20 cellular contexts compared by ENCODE assay signal in genomic region chr17:17196776-17197175, GRCh38.
"Had no signal": no experiment of that assay in that cellular context is flagged by ENCODE, and none has a peak within 500 bp of the region (broad histone marks: within the 10 kb centered on the region; RNA-seq: fewer than 3 reads in every experiment).

No MANE protein-coding gene starts in this region.

- H3K9me3 ChIP-seq: stomach, testis had no signal

- H3K9me3 Mint-ChIP-seq: activated CD4-positive, alpha-beta memory T cell treated with anti-CD3 and anti-CD28 coated beads for 36 hours; activated naive CD4-positive, alpha-beta T cell treated with anti-CD3 and anti-CD28 coated beads for 36 hours; activated naive CD8-positive, alpha-beta T cell treated with anti-CD3 and anti-CD28 coated beads, Interleukin-2, amount 50 U/mL, for 24 hours; activated T-helper 2 cell treated with anti-CD3 and anti-CD28 coated beads, Interferon-gamma antibody, Interleukin-2, Interleukin-4, amounts not matched to agents 10 μg/mL and 5 μg/mL and 100 μg/mL, durations not matched to agents 14 hours and 24 hours and 36 hours; brain; type B pancreatic cell had no signal

- H3K27me3 Mint-ChIP-seq: activated CD4-positive, alpha-beta memory T cell treated with anti-CD3 and anti-CD28 coated beads for 36 hours; activated naive CD8-positive, alpha-beta T cell treated with anti-CD3 and anti-CD28 coated beads, Interleukin-2, amount 50 U/mL, for 24 hours; progenitor cell of endocrine pancreas; type B pancreatic cell had no signal

- H3K27ac Mint-ChIP-seq: activated CD4-positive, alpha-beta memory T cell treated with anti-CD3 and anti-CD28 coated beads for 36 hours; activated naive CD4-positive, alpha-beta T cell treated with anti-CD3 and anti-CD28 coated beads for 36 hours; activated T-helper 2 cell treated with anti-CD3 and anti-CD28 coated beads, Interferon-gamma antibody, Interleukin-2, Interleukin-4, amounts not matched to agents 10 μg/mL and 5 μg/mL and 100 μg/mL, durations not matched to agents 14 hours and 24 hours and 36 hours; progenitor cell of endocrine pancreas; type B pancreatic cell had no signal

- H3K36me3 ChIP-seq: stomach had no signal

- H3K4me3 Mint-ChIP-seq: activated CD4-positive, alpha-beta memory T cell treated with anti-CD3 and anti-CD28 coated beads for 36 hours; activated naive CD4-positive, alpha-beta T cell treated with anti-CD3 and anti-CD28 coated beads for 36 hours; activated naive CD8-positive, alpha-beta T cell treated with anti-CD3 and anti-CD28 coated beads, Interleukin-2, amount 50 U/mL, for 24 hours; brain; type B pancreatic cell had no signal

- H3K27ac ChIP-seq: foreskin keratinocyte, skin epidermis, stomach, testis, WERI-Rb-1 had no signal

- ATAC-seq: activated naive CD8-positive, alpha-beta T cell treated with anti-CD3 and anti-CD28 coated beads, Interleukin-2, amount 50 U/mL, for 24 hours; left lobe of liver had no signal

- DNase-seq: activated CD4-positive, alpha-beta memory T cell treated with anti-CD3 and anti-CD28 coated beads for 36 hours; activated naive CD4-positive, alpha-beta T cell treated with anti-CD3 and anti-CD28 coated beads for 36 hours; activated naive CD8-positive, alpha-beta T cell treated with anti-CD3 and anti-CD28 coated beads, Interleukin-2, amount 50 U/mL, for 24 hours; activated T-cell treated with anti-CD3 and anti-CD28 coated beads, Interleukin-2, amount 50 U/mL, for 1 hour; anterior cingulate cortex; caudate nucleus; head of caudate nucleus; midbrain; stomach; T-helper 2 cell; testis; WERI-Rb-1 had no signal

- H3K27me3 ChIP-seq: foreskin keratinocyte, stomach, testis had no signal

- H3K4me3 ChIP-seq: lung, skin epidermis, stomach, testis had no signal

- H3K36me3 Mint-ChIP-seq: brain, type B pancreatic cell had no signal
